Comparison of ENCODE assay signal across 20 cellular contexts in genomic region chr3:25266677-25267076, GRCh38.
DNase-seq lines count a peak whose midpoint lies in the region; ATAC-seq and TF ChIP-seq lines count a peak whose summit lies in the region.
"Had no signal": no experiment of that assay in that cellular context is flagged by ENCODE, and none has a peak within 500 bp of the region (broad histone marks: within the 10 kb centered on the region; RNA-seq: fewer than 3 reads in every experiment).

No MANE protein-coding gene starts in this region.

- ATAC-seq in stimulated activated memory B cell treated with anti-CD40 and anti-IgM and Interleukin-4, amounts not matched to agents 10 μg/mL and 1 μg/mL and 100 μg/mL, for 72 hours, result no peak
- no peak for ATAC-seq in lower lobe of right lung
- ATAC-seq: Panc1 had no signal

- H3K27ac Mint-ChIP-seq in nephron progenitor cell, result peak overlapping the region; percentile 12
- no peak overlapping the region for H3K27ac Mint-ChIP-seq in stimulated activated memory B cell treated with anti-CD40 and anti-IgM and Interleukin-4, amounts not matched to agents 10 μg/mL and 1 μg/mL and 100 μg/mL, for 72 hours

- no peak overlapping the region for H3K4me3 Mint-ChIP-seq in nephron progenitor cell
- H3K4me3 Mint-ChIP-seq in stimulated activated memory B cell treated with anti-CD40 and anti-IgM and Interleukin-4, amounts not matched to agents 10 μg/mL and 1 μg/mL and 100 μg/mL, for 72 hours, result no peak overlapping the region

- no peaks in the 10 kb centered on the region for H3K36me3 Mint-ChIP-seq in nephron progenitor cell (ENCODE audit: low read depth)
- H3K36me3 Mint-ChIP-seq in stimulated activated memory B cell treated with anti-CD40 and anti-IgM and Interleukin-4, amounts not matched to agents 10 μg/mL and 1 μg/mL and 100 μg/mL, for 72 hours, result no peaks in the 10 kb centered on the region

- no peak for TF ChIP-seq CTCF in esophagus muscularis mucosa (IDR thresholded peaks at IDR 0.05)
- no peak for TF ChIP-seq CTCF in nephron progenitor cell (IDR thresholded peaks at IDR 0.05)
- no peak for TF ChIP-seq CTCF in lower lobe of right lung (IDR thresholded peaks at IDR 0.05)

- H3K4me1 ChIP-seq in esophagus muscularis mucosa, result peaks cover 0 to 16% (median 11%) of the 10 kb centered on the region in 4 donors
- no peaks in the 10 kb centered on the region for H3K4me1 ChIP-seq in lower lobe of right lung
- H3K4me1 ChIP-seq: HAP-1 had no signal

- peaks cover 9% of the 10 kb centered on the region for H3K9me3 Mint-ChIP-seq in nephron progenitor cell
- H3K9me3 Mint-ChIP-seq in stimulated activated memory B cell treated with anti-CD40 and anti-IgM and Interleukin-4, amounts not matched to agents 10 μg/mL and 1 μg/mL and 100 μg/mL, for 72 hours, result peaks cover 11% of the 10 kb centered on the region

- WGBS in esophagus muscularis mucosa, result 56% methylated on average over 1 of the region's 1 CpG

- H3K4me3 ChIP-seq in esophagus muscularis mucosa (no peak overlapping the region), lower lobe of right lung (no peak overlapping the region)
- H3K4me3 ChIP-seq: HAP-1 had no signal

- no peaks in the 10 kb centered on the region for H3K36me3 ChIP-seq in esophagus muscularis mucosa
- H3K36me3 ChIP-seq in lower lobe of right lung, result no peaks in the 10 kb centered on the region
- H3K36me3 ChIP-seq: HAP-1 had no signal

- H3K27me3 ChIP-seq in esophagus muscularis mucosa (no peaks in the 10 kb centered on the region), lower lobe of right lung (ENCODE audit: low read depth) (no peaks in the 10 kb centered on the region)

- H3K27me3 Mint-ChIP-seq in nephron progenitor cell (ENCODE audit: low read depth, poor library complexity), result no peaks in the 10 kb centered on the region
- H3K27me3 Mint-ChIP-seq in stimulated activated memory B cell treated with anti-CD40 and anti-IgM and Interleukin-4, amounts not matched to agents 10 μg/mL and 1 μg/mL and 100 μg/mL, for 72 hours, result no peaks in the 10 kb centered on the region

- H3K27ac ChIP-seq in esophagus muscularis mucosa (replicated peaks in 1 of 4) (peak overlapping the region; percentile 56 to 68 (median 60)), lower lobe of right lung (no peak overlapping the region)
- H3K27ac ChIP-seq: HL-60 had no signal

- peaks cover 22% of the 10 kb centered on the region for H3K4me1 Mint-ChIP-seq in nephron progenitor cell
- H3K4me1 Mint-ChIP-seq in stimulated activated memory B cell treated with anti-CD40 and anti-IgM and Interleukin-4, amounts not matched to agents 10 μg/mL and 1 μg/mL and 100 μg/mL, for 72 hours, result no peaks in the 10 kb centered on the region

- no peak for TF ChIP-seq POLR2A in esophagus muscularis mucosa (IDR thresholded peaks at IDR 0.05; ENCODE audit: low read depth)

- TF ChIP-seq EP300 in esophagus muscularis mucosa (IDR thresholded peaks at IDR 0.05), result no peak

- intact Hi-C loops in esophagus muscularis mucosa (cut with DNase I), result no loop called here
- intact Hi-C loops in lower lobe of right lung (cut with DNase I), result no loop called here

- DNase-seq in EH (ENCODE audit: low read depth) (peak; percentile 42), SK-N-DZ (ENCODE audit: low spot score) (peak; percentile 48), esophagus muscularis mucosa (ENCODE audit: extremely low spot score) (no peak), nephron progenitor cell (no peak), C1 segment of cervical spinal cord (lab: John Stamatoyannopoulos, UW) (no peak), lower lobe of right lung (no peak)
- no peak for DNase-seq in activated naive CD4-positive, alpha-beta T cell (lab: John Stamatoyannopoulos, UW)
- DNase-seq: 8988T, DMS79 treated with DMSO at 0.1 percent for 48 hours, IMR-90, MM.1S, NCI-H1105, NCI-H2081, NCI-H2171 treated with DMSO at 0.1 percent for 48 hours, NCI-H446 treated with DMSO at 0.1 percent for 48 hours, NCI-H69 had no signal

- H3K9me3 ChIP-seq in esophagus muscularis mucosa, result no peaks in the 10 kb centered on the region
- no peaks in the 10 kb centered on the region for H3K9me3 ChIP-seq in lower lobe of right lung
- H3K9me3 ChIP-seq: HAP-1 had no signal

Comparison
In these comparisons a context has a peak if more than half of its experiments do, and no peak if none do; other contexts are left out.
1. DNase-seq: peak in EH (single experiment) and SK-N-DZ (single experiment); none in esophagus muscularis mucosa (single experiment), nephron progenitor cell (single experiment), C1 segment of cervical spinal cord (0 of 14), activated naive CD4-positive, alpha-beta T cell (0 of 4) and lower lobe of right lung (single experiment).